ENCODE assay signal across 13 cellular contexts in genomic region chr6:19472850-19473249, GRCh38.
DNase-seq lines count a peak whose midpoint lies in the region; ATAC-seq and TF ChIP-seq lines count a peak whose summit lies in the region.
"Had no signal": no experiment of that assay in that cellular context is flagged by ENCODE, and none has a peak within 500 bp of the region (broad histone marks: within the 10 kb centered on the region; RNA-seq: fewer than 3 reads in every experiment).

No MANE protein-coding gene starts in this region.

- peaks cover 5% of the 10 kb centered on the region for H3K9me3 Mint-ChIP-seq in activated naive CD4-positive, alpha-beta T cell treated with anti-CD3 and anti-CD28 coated beads for 36 hours
- H3K9me3 Mint-ChIP-seq in activated naive CD4-positive, alpha-beta T cell treated with anti-CD3 and anti-CD28 coated beads, Interleukin-2, amount 10 ng/mL, durations not matched to agents 7 days and 5 days, result peaks cover 5% of the 10 kb centered on the region

- no peaks in the 10 kb centered on the region for H4K20me1 ChIP-seq in smooth muscle cell (ENCODE audit: low read depth)
- H4K20me1 ChIP-seq: BLaER1 had no signal

- H3K27me3 ChIP-seq in smooth muscle cell (ENCODE audit: low read depth), result no peaks in the 10 kb centered on the region
- H3K27me3 ChIP-seq: BLaER1 had no signal

- no peak overlapping the region for H3K4me2 ChIP-seq in smooth muscle cell
- H3K4me2 ChIP-seq: BLaER1 had no signal

- peak; percentile 48 for TF ChIP-seq CTCF in epithelial cell of proximal tubule (conservative IDR thresholded peaks at IDR 0.05; ENCODE audit: low read depth, low read length)
- TF ChIP-seq CTCF in smooth muscle cell (IDR thresholded peaks at IDR 0.05; ENCODE audit: borderline replicate concordance, insufficient read depth, poor library complexity, severe bottlenecking), result peak; percentile 15

- no peaks in the 10 kb centered on the region for H3K9me3 ChIP-seq in smooth muscle cell (replicated peaks; ENCODE audit: low read depth)
- H3K9me3 ChIP-seq: BLaER1 had no signal

- intact Hi-C loops in activated naive CD4-positive, alpha-beta T cell treated with anti-CD3 and anti-CD28 coated beads for 36 hours (cut with micrococcal nuclease), result no loop called here

- no peak for ATAC-seq in HG03439 (IDR thresholded peaks at IDR 0.05; ENCODE audit: unreplicated experiment)
- ATAC-seq: T-helper 17 cell had no signal

- H2AFZ ChIP-seq in smooth muscle cell (ENCODE audit: low read depth), result no peak overlapping the region

- 62% methylated on average over 4 of the region's 4 CpGs for WGBS in smooth muscle cell (ENCODE audit: low lambda C conversion rate)

- CTCF ChIA-PET in activated naive CD4-positive, alpha-beta T cell treated with anti-CD3 and anti-CD28 coated beads for 36 hours (lab: Charles Lee), result interaction anchor here (0.7 kb wide), 1 partner anchor 86 kb away, joined by 3 read pairs; no protein-coding TSS in a partner anchor
- CTCF ChIA-PET in activated naive CD4-positive, alpha-beta T cell treated with anti-CD3 and anti-CD28 coated beads, Interleukin-2, amount 10 ng/mL, durations not matched to agents 7 days and 5 days (lab: Charles Lee), result no interaction called here

- H3K4me3 Mint-ChIP-seq in activated naive CD4-positive, alpha-beta T cell treated with anti-CD3 and anti-CD28 coated beads for 36 hours, result no peak overlapping the region
- no peak overlapping the region for H3K4me3 Mint-ChIP-seq in activated naive CD4-positive, alpha-beta T cell treated with anti-CD3 and anti-CD28 coated beads, Interleukin-2, amount 10 ng/mL, durations not matched to agents 7 days and 5 days
- H3K4me3 Mint-ChIP-seq: immature natural killer cell, T-helper 17 cell had no signal

- H3K27ac Mint-ChIP-seq in activated naive CD4-positive, alpha-beta T cell treated with anti-CD3 and anti-CD28 coated beads for 36 hours, result no peak overlapping the region
- H3K27ac Mint-ChIP-seq in activated naive CD4-positive, alpha-beta T cell treated with anti-CD3 and anti-CD28 coated beads, Interleukin-2, amount 10 ng/mL, durations not matched to agents 7 days and 5 days, result no peak overlapping the region
- H3K27ac Mint-ChIP-seq: immature natural killer cell, T-helper 17 cell had no signal

- H3K4me3 ChIP-seq in epithelial cell of proximal tubule (ENCODE audit: low read depth, low read length), result no peak overlapping the region
- H3K4me3 ChIP-seq in smooth muscle cell, result no peak overlapping the region
- H3K4me3 ChIP-seq: BLaER1, dorsolateral prefrontal cortex had no signal

- no peaks in the 10 kb centered on the region for H3K4me1 Mint-ChIP-seq in activated naive CD4-positive, alpha-beta T cell treated with anti-CD3 and anti-CD28 coated beads for 36 hours (ENCODE audit: low read depth)
- no peaks in the 10 kb centered on the region for H3K4me1 Mint-ChIP-seq in activated naive CD4-positive, alpha-beta T cell treated with anti-CD3 and anti-CD28 coated beads, Interleukin-2, amount 10 ng/mL, durations not matched to agents 7 days and 5 days
- H3K4me1 Mint-ChIP-seq: immature natural killer cell, T-helper 17 cell had no signal

- H3K79me2 ChIP-seq in smooth muscle cell (ENCODE audit: low read depth), result no peaks in the 10 kb centered on the region

- H3K9ac ChIP-seq in smooth muscle cell (ENCODE audit: low read depth), result no peak overlapping the region
- H3K9ac ChIP-seq: BLaER1 had no signal

- H3K36me3 Mint-ChIP-seq in activated naive CD4-positive, alpha-beta T cell treated with anti-CD3 and anti-CD28 coated beads for 36 hours (ENCODE audit: low read depth), result no peaks in the 10 kb centered on the region
- H3K36me3 Mint-ChIP-seq in activated naive CD4-positive, alpha-beta T cell treated with anti-CD3 and anti-CD28 coated beads, Interleukin-2, amount 10 ng/mL, durations not matched to agents 7 days and 5 days, result no peaks in the 10 kb centered on the region
- H3K36me3 Mint-ChIP-seq: immature natural killer cell had no signal

- peak; percentile 16 for DNase-seq in activated naive CD4-positive, alpha-beta T cell treated with anti-CD3 and anti-CD28 coated beads for 36 hours
- DNase-seq in activated naive CD4-positive, alpha-beta T cell treated with anti-CD3 and anti-CD28 coated beads, Interleukin-2, amount 10 ng/mL, durations not matched to agents 7 days and 5 days, result no peak
- DNase-seq in NCI-H69 (lab: John Stamatoyannopoulos, UW) (peak; percentile 27), epithelial cell of proximal tubule (ENCODE audit: low read depth) (no peak), smooth muscle cell (lab: John Stamatoyannopoulos, UW; ENCODE audit: unreplicated experiment) (no peak), Kasumi-1 (lab: John Stamatoyannopoulos, UW) (no peak), GF-D8 (lab: John Stamatoyannopoulos, UW) (no peak)
- DNase-seq: dorsolateral prefrontal cortex, immature natural killer cell, NCI-H2171 treated with DMSO at 0.1 percent for 48 hours, T-helper 17 cell had no signal

- H3F3A ChIP-seq in smooth muscle cell (ENCODE audit: low read depth), result no peaks in the 10 kb centered on the region

- no peaks in the 10 kb centered on the region for H3K36me3 ChIP-seq in smooth muscle cell (ENCODE audit: low read depth)
- H3K36me3 ChIP-seq: BLaER1 had no signal

- H3K4me1 ChIP-seq in smooth muscle cell (ENCODE audit: low read depth), result no peaks in the 10 kb centered on the region
- H3K4me1 ChIP-seq: BLaER1 had no signal

- H3K27me3 Mint-ChIP-seq in activated naive CD4-positive, alpha-beta T cell treated with anti-CD3 and anti-CD28 coated beads for 36 hours (ENCODE audit: low read depth), result no peaks in the 10 kb centered on the region
- H3K27me3 Mint-ChIP-seq in activated naive CD4-positive, alpha-beta T cell treated with anti-CD3 and anti-CD28 coated beads, Interleukin-2, amount 10 ng/mL, durations not matched to agents 7 days and 5 days, result no peaks in the 10 kb centered on the region
- H3K27me3 Mint-ChIP-seq: T-helper 17 cell had no signal

- H3K27ac ChIP-seq in smooth muscle cell (ENCODE audit: low read depth), result no peak overlapping the region
- H3K27ac ChIP-seq: BLaER1, dorsolateral prefrontal cortex had no signal

Comparison
In these comparisons a context has a peak if more than half of its experiments do, and no peak if none do; other contexts are left out.
1. DNase-seq: peak in activated naive CD4-positive, alpha-beta T cell treated with anti-CD3 and anti-CD28 coated beads for 36 hours (single experiment) and NCI-H69 (single experiment); none in activated naive CD4-positive, alpha-beta T cell treated with anti-CD3 and anti-CD28 coated beads, Interleukin-2, amount 10 ng/mL, durations not matched to agents 7 days and 5 days (single experiment), epithelial cell of proximal tubule (single experiment), smooth muscle cell (single experiment), Kasumi-1 (0 of 2) and GF-D8 (single experiment).